8 cellular contexts compared by ENCODE assay signal in genomic region chr4:47926667-47927258, GRCh38. TPM values are rescaled to one million over a fixed set of nuclear protein-coding genes. Genes with fewer than 3 reads are reported as not detected.
DNase-seq lines count a peak whose midpoint lies in the region; ATAC-seq and TF ChIP-seq lines count a peak whose summit lies in the region.

No MANE protein-coding gene starts in this region.

- DNase-seq in Daoy (ENCODE audit: low read depth) (peak; percentile 59), HUDEP-2 (lab: John Stamatoyannopoulos, UW; ENCODE audit: unreplicated experiment in 76 of 76) (peak in 49 of 76 experiments; percentile 1 to 59 (median 16)), amygdala (lab: John Stamatoyannopoulos, UW) (peak in 37 of 56 donors; percentile 0 to 56 (median 14)), hypothalamus (lab: John Stamatoyannopoulos, UW) (peak in 38 of 51 donors; percentile 0 to 54 (median 18)), gastrocnemius medialis (no peak), OCI-M2 (lab: John Stamatoyannopoulos, UW; ENCODE audit: unreplicated experiment) (no peak)

- H3K27ac ChIP-seq in SU-DHL-6 (ENCODE audit: low read depth, low read length) (no peak overlapping the region), gastrocnemius medialis (no peak overlapping the region)

- H3K4me2 ChIP-seq in SU-DHL-6 (ENCODE audit: low read depth, low read length, poor library complexity, severe bottlenecking) = peak overlapping the region; percentile 30

- H3K9me2 ChIP-seq in SU-DHL-6 (replicated peaks; ENCODE audit: insufficient read depth, low read length) = no peaks in the 10 kb centered on the region

- peak overlapping the region; percentile 57 for H2AFZ ChIP-seq in SU-DHL-6 (ENCODE audit: low read depth, low read length, severe bottlenecking)

- H3K4me3 ChIP-seq in SU-DHL-6 (ENCODE audit: insufficient read depth, low read length, poor library complexity, severe bottlenecking) (no peak overlapping the region), gastrocnemius medialis (peak overlapping the region in 1 of 4 donors; percentile 39)

- H3F3A ChIP-seq in SU-DHL-6 (ENCODE audit: insufficient read depth) = peaks cover 12% of the 10 kb centered on the region

- ATAC-seq in GM21381 (IDR thresholded peaks at IDR 0.05; ENCODE audit: unreplicated experiment) = peak; percentile 79
- ATAC-seq in gastrocnemius medialis = peak in 1 of 2 donors; percentile 72

- no peaks in the 10 kb centered on the region for H4K20me1 ChIP-seq in SU-DHL-6 (ENCODE audit: low read depth, low read length)

- in situ Hi-C loops in gastrocnemius medialis (cut with MboI; ENCODE audit: low sequenced_read_pairs in 4 of 4) = loop anchor here in 3 of 4 donors (10.0 to 25.0 kb wide), 2 partner anchors 158 to 239 kb away; no protein-coding TSS in a partner anchor

- H3K27me3 ChIP-seq in SU-DHL-6 (ENCODE audit: low read length) (no peaks in the 10 kb centered on the region), gastrocnemius medialis (no peaks in the 10 kb centered on the region)

- intact Hi-C loops in gastrocnemius medialis (cut with DNase I; ENCODE audit: low total_unique reads) = loop anchor here (2.0 kb wide), 1 partner anchor 160 kb away; no protein-coding TSS in a partner anchor

- no peak for TF ChIP-seq POLR2A in gastrocnemius medialis (IDR thresholded peaks at IDR 0.05)

- H3K9ac ChIP-seq in SU-DHL-6 (ENCODE audit: low read length) = no peak overlapping the region

- no peaks in the 10 kb centered on the region for H3K4me1 ChIP-seq in gastrocnemius medialis

- H3K36me3 ChIP-seq in SU-DHL-6 (ENCODE audit: low read length) (no peaks in the 10 kb centered on the region), gastrocnemius medialis (no peaks in the 10 kb centered on the region)

- TF ChIP-seq CTCF in SU-DHL-6 (IDR thresholded peaks at IDR 0.05; ENCODE audit: insufficient read depth, low read length, poor library complexity, severe bottlenecking) = peak; percentile 48
- peak in 3 of 5 experiments; percentile 21 to 59 (median 42) for TF ChIP-seq CTCF in gastrocnemius medialis (IDR thresholded peaks at IDR 0.05 in 4 of 5, conservative IDR thresholded peaks at IDR 0.05 in 1 of 5)

- H3K79me2 ChIP-seq in SU-DHL-6 (ENCODE audit: insufficient read depth, low read length) = no peaks in the 10 kb centered on the region

- H3K9me3 ChIP-seq in SU-DHL-6 (ENCODE audit: insufficient read depth, low read length) (no peaks in the 10 kb centered on the region), gastrocnemius medialis (no peaks in the 10 kb centered on the region)

RNA-seq across cellular contexts. Expression of gene NFXL1, which starts 12.4 kb away (rescaled TPM):
- 6.5 and 7.7 TPM in 2 replicates for total RNA-seq in Daoy (2014; rRNA removed; shearing (Covaris generic))
- 10 to 100 TPM in 1 of 4 donors, 1 to 10 TPM in 3; 3.7 to 10.8 (median 5.5) TPM for total RNA-seq in gastrocnemius medialis

Comparison
In these comparisons a context has a peak if more than half of its experiments do, and no peak if none do; other contexts are left out.
1. DNase-seq: peak in Daoy (single experiment), HUDEP-2 (49 of 76), amygdala (37 of 56) and hypothalamus (38 of 51); none in gastrocnemius medialis (0 of 2) and OCI-M2 (single experiment).